22 cellular contexts compared by ENCODE assay signal in the genomic region with DNA sequence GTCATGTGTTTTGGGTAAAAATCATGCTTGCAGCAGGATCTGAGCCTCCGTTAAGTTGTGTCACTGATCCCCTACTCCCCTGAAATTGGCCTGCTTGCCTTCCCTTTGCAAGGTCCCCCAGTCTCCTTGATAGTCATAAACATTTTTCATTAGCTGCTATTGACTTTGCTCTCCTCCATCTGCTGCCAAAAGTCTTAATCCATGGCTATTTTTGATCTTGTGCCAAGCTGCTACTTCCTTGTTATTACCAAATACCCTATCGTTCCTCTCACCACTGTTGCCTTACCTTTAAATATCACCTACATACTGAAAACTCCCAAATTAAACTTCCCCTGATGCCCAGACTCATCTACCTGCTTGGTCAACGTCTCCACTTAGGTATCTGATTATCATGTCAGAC.
DNase-seq lines count a peak whose midpoint lies in the region; TF ChIP-seq lines count a peak whose summit lies in the region.
"Had no signal": no experiment of that assay in that cellular context is flagged by ENCODE, and none has a peak within 500 bp of the region (broad histone marks: within the 10 kb centered on the region; RNA-seq: fewer than 3 reads in every experiment).

No MANE protein-coding gene starts in this region.

- H3K4me3 ChIP-seq in epithelial cell of esophagus (ENCODE audit: low read length): no peak overlapping the region
- H3K4me3 ChIP-seq: sigmoid colon, thyroid gland had no signal

- TF ChIP-seq CTCF in epithelial cell of esophagus (IDR thresholded peaks at IDR 0.05; ENCODE audit: insufficient read depth, low read depth, low read length, missing control alignments): no peak

- DNase-seq in DMS 273 (lab: John Stamatoyannopoulos, UW; ENCODE audit: unreplicated experiment) (peak; percentile 46), HT-29 (ENCODE audit: low spot score) (peak; percentile 63), NCI-H69 (lab: John Stamatoyannopoulos, UW) (peak; percentile 76), epithelial cell of esophagus (ENCODE audit: low read depth) (peak; percentile 31), medulla oblongata (ENCODE audit: extremely low spot score) (no peak), NOMO-1 treated with DMSO at 0.1 percent for 48 hours (lab: John Stamatoyannopoulos, UW; ENCODE audit: unreplicated experiment) (no peak), OCI-M2 (lab: John Stamatoyannopoulos, UW; ENCODE audit: unreplicated experiment) (no peak)
- DNase-seq: ACHN; activated CD4-positive, alpha-beta T cell treated with anti-CD3 and anti-CD28 coated beads for 36 hours; activated CD8-positive, alpha-beta T cell treated with anti-CD3 and anti-CD28 coated beads, Interleukin-2, amount 10 ng/mL, durations not matched to agents 7 days and 5 days; activated naive CD4-positive, alpha-beta T cell treated with anti-CD3 and anti-CD28 coated beads for 36 hours; CD4-positive, alpha-beta memory T cell; head of caudate nucleus; HFFc6; natural killer cell; NCI-H1417 treated with DMSO at 0.1 percent for 48 hours; NCI-H510A; nucleus accumbens; SHP77 treated with DMSO at 0.1 percent for 48 hours; sigmoid colon; stimulated activated CD4-positive, alpha-beta T cell treated with anti-CD3 and anti-CD28 coated beads, Interleukin-4, amount 100 ng/mL, for 24 hours; thyroid gland had no signal

Comparison
In these comparisons a context has a peak if more than half of its experiments do, and no peak if none do; other contexts are left out.
1. DNase-seq: peak in DMS 273 (single experiment), HT-29 (single experiment), NCI-H69 (single experiment) and epithelial cell of esophagus (single experiment); none in medulla oblongata (single experiment), NOMO-1 treated with DMSO at 0.1 percent for 48 hours (single experiment) and OCI-M2 (single experiment).